Comparison of ENCODE assay signal across 1 cellular context in the genomic region with DNA sequence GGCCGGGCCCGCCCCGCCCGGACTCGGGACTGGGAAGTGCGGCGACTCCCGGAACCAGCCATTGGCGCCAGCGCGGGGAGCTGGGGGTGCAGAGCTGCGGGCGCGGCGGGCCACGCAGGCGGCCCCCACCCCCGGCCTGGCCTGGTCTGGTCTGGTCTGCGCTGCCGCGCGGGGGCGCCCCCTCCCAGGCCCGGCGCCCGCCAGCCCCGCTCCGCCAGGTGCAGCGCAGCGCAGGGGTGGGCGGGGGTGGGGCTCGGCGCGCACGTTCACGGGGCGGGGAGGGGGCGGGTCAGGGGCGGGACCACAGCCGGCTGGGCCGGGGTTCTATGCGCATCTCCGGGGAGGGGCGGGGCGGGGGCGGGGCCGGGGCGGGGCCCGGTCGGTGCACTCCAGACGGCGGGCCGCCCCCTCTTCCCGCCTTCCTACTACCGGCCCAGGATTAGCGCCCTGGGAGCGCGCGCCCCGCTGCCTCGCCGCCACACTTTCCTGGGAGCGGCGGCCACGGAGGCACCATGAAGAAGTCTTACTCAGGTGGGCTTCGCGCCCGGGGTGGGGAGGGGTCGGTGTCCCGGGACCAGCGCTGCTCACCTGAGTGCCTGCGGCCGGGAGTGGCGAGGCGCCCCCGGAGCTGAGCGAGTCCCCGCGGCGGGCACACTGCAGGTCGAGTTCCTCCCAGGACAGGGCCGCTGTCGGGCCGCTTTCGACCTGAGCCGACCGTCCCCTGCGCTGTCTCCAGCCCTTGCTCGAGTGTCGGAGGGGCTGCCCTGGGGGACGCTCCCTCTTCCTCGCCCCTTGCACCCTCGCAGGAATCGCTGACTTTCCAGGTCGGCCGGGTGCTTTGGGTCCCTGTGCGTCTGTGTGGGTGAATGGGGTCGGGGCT.
A peak's percentile ranks its signal among the peaks of the same experiment; 100 is the strongest.
TF ChIP-seq lines count a peak whose summit lies in the region.

No MANE protein-coding gene starts in this region.

TF ChIP-seq in HepG2, 621 proteins besides CTCF, POLR2A, EP300 and RAD21 (continued from another document and continues in another):
- TF ChIP-seq, protein P1, sequence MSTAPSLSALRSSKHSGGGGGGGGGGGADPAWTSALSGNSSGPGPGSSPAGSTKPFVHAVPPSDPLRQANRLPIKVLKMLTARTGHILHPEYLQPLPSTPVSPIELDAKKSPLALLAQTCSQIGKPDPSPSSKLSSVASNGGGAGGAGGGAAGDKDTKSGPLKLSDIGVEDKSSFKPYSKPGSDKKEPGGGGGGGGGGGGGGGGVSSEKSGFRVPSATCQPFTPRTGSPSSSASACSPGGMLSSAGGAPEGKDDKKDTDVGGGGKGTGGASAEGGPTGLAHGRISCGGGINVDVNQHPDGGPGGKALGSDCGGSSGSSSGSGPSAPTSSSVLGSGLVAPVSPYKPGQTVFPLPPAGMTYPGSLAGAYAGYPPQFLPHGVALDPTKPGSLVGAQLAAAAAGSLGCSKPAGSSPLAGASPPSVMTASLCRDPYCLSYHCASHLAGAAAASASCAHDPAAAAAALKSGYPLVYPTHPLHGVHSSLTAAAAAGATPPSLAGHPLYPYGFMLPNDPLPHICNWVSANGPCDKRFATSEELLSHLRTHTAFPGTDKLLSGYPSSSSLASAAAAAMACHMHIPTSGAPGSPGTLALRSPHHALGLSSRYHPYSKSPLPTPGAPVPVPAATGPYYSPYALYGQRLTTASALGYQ (CRISPR knock-in tag; IDR thresholded peaks at IDR 0.05), result peak; percentile 42; the same call in 1 of the 2 replicates
- TF ChIP-seq, protein P2, sequence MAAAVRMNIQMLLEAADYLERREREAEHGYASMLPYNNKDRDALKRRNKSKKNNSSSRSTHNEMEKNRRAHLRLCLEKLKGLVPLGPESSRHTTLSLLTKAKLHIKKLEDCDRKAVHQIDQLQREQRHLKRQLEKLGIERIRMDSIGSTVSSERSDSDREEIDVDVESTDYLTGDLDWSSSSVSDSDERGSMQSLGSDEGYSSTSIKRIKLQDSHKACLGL (CRISPR knock-in tag; IDR thresholded peaks at IDR 0.05), result peak; percentile 88
- TF ChIP-seq ZNF382 (CRISPR knock-in tag; IDR thresholded peaks at IDR 0.05; ENCODE audit: borderline replicate concordance) (no peak), CBX2 (IDR thresholded peaks at IDR 0.05; ENCODE audit: low read depth, low read length) (no peak), CBX2 (CRISPR knock-in tag; IDR thresholded peaks at IDR 0.05; ENCODE audit: low read depth) (no peak), ATF7 (IDR thresholded peaks at IDR 0.05) (no peak), ATF7 (CRISPR knock-in tag; IDR thresholded peaks at IDR 0.05) (peak; percentile 43), CEBPG (CRISPR knock-in tag; IDR thresholded peaks at IDR 0.05) (no peak), GATAD2A (CRISPR knock-in tag; IDR thresholded peaks at IDR 0.05) (no peak; the same call in 1 of the 2 replicates), ZMAT3 (CRISPR knock-in tag; conservative IDR thresholded peaks at IDR 0.05) (peak; percentile 44; the same call in 1 of the 2 replicates), SIN3B (IDR thresholded peaks at IDR 0.05; ENCODE audit: low read length) (no peak), ZNF570 (CRISPR knock-in tag; IDR thresholded peaks at IDR 0.05; ENCODE audit: borderline replicate concordance) (no peak), RNF2 (conservative IDR thresholded peaks at IDR 0.05; ENCODE audit: low read depth) (no peak), HNRNPK (IDR thresholded peaks at IDR 0.05; ENCODE audit: low read depth, low read length, poor library complexity, severe bottlenecking) (peak; percentile 76), ADNP (CRISPR knock-in tag; IDR thresholded peaks at IDR 0.05) (no peak), KDM4B (CRISPR knock-in tag; IDR thresholded peaks at IDR 0.05) (no peak; the same call in 1 of the 2 replicates), ZNF432 (CRISPR knock-in tag; IDR thresholded peaks at IDR 0.05; ENCODE audit: borderline replicate concordance) (no peak), SATB2 (CRISPR knock-in tag; IDR thresholded peaks at IDR 0.05) (no peak), HDAC2 (CRISPR knock-in tag; IDR thresholded peaks at IDR 0.05) (peak; percentile 55; the same call in 1 of the 2 replicates), SNRNP70 (IDR thresholded peaks at IDR 0.05; ENCODE audit: low read depth, low read length) (no peak), TEAD2 (CRISPR knock-in tag; IDR thresholded peaks at IDR 0.05) (no peak), STAT5B (CRISPR knock-in tag; IDR thresholded peaks at IDR 0.05) (no peak), RORA (CRISPR knock-in tag; IDR thresholded peaks at IDR 0.05) (no peak), DNMT3B (CRISPR knock-in tag; conservative IDR thresholded peaks at IDR 0.05) (peak; percentile 66; the same call in 1 of the 2 replicates)
- TF ChIP-seq, protein P3, sequence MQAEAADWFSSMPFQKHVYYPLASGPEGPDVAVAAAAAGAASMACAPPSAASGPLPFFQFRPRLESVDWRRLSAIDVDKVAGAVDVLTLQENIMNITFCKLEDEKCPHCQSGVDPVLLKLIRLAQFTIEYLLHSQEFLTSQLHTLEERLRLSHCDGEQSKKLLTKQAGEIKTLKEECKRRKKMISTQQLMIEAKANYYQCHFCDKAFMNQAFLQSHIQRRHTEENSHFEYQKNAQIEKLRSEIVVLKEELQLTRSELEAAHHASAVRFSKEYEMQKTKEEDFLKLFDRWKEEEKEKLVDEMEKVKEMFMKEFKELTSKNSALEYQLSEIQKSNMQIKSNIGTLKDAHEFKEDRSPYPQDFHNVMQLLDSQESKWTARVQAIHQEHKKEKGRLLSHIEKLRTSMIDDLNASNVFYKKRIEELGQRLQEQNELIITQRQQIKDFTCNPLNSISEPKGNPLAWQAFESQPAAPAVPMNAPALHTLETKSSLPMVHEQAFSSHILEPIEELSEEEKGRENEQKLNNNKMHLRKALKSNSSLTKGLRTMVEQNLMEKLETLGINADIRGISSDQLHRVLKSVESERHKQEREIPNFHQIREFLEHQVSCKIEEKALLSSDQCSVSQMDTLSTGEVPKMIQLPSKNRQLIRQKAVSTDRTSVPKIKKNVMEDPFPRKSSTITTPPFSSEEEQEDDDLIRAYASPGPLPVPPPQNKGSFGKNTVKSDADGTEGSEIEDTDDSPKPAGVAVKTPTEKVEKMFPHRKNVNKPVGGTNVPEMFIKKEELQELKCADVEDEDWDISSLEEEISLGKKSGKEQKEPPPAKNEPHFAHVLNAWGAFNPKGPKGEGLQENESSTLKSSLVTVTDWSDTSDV (CRISPR knock-in tag; IDR thresholded peaks at IDR 0.05), result no peak
- TF ChIP-seq, protein P4, sequence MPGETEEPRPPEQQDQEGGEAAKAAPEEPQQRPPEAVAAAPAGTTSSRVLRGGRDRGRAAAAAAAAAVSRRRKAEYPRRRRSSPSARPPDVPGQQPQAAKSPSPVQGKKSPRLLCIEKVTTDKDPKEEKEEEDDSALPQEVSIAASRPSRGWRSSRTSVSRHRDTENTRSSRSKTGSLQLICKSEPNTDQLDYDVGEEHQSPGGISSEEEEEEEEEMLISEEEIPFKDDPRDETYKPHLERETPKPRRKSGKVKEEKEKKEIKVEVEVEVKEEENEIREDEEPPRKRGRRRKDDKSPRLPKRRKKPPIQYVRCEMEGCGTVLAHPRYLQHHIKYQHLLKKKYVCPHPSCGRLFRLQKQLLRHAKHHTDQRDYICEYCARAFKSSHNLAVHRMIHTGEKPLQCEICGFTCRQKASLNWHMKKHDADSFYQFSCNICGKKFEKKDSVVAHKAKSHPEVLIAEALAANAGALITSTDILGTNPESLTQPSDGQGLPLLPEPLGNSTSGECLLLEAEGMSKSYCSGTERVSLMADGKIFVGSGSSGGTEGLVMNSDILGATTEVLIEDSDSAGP (CRISPR knock-in tag; IDR thresholded peaks at IDR 0.05; ENCODE audit: borderline replicate concordance), result peak; percentile 78
- TF ChIP-seq, protein P5, sequence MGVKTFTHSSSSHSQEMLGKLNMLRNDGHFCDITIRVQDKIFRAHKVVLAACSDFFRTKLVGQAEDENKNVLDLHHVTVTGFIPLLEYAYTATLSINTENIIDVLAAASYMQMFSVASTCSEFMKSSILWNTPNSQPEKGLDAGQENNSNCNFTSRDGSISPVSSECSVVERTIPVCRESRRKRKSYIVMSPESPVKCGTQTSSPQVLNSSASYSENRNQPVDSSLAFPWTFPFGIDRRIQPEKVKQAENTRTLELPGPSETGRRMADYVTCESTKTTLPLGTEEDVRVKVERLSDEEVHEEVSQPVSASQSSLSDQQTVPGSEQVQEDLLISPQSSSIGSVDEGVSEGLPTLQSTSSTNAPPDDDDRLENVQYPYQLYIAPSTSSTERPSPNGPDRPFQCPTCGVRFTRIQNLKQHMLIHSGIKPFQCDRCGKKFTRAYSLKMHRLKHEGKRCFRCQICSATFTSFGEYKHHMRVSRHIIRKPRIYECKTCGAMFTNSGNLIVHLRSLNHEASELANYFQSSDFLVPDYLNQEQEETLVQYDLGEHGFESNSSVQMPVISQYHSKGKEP (CRISPR knock-in tag; IDR thresholded peaks at IDR 0.05), result peak; percentile 54; the same call in 1 of the 2 replicates
- TF ChIP-seq, protein P6, sequence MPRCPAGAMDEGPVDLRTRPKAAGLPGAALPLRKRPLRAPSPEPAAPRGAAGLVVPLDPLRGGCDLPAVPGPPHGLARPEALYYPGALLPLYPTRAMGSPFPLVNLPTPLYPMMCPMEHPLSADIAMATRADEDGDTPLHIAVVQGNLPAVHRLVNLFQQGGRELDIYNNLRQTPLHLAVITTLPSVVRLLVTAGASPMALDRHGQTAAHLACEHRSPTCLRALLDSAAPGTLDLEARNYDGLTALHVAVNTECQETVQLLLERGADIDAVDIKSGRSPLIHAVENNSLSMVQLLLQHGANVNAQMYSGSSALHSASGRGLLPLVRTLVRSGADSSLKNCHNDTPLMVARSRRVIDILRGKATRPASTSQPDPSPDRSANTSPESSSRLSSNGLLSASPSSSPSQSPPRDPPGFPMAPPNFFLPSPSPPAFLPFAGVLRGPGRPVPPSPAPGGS (CRISPR knock-in tag; IDR thresholded peaks at IDR 0.05), result peak; percentile 83
- TF ChIP-seq, protein P7, sequence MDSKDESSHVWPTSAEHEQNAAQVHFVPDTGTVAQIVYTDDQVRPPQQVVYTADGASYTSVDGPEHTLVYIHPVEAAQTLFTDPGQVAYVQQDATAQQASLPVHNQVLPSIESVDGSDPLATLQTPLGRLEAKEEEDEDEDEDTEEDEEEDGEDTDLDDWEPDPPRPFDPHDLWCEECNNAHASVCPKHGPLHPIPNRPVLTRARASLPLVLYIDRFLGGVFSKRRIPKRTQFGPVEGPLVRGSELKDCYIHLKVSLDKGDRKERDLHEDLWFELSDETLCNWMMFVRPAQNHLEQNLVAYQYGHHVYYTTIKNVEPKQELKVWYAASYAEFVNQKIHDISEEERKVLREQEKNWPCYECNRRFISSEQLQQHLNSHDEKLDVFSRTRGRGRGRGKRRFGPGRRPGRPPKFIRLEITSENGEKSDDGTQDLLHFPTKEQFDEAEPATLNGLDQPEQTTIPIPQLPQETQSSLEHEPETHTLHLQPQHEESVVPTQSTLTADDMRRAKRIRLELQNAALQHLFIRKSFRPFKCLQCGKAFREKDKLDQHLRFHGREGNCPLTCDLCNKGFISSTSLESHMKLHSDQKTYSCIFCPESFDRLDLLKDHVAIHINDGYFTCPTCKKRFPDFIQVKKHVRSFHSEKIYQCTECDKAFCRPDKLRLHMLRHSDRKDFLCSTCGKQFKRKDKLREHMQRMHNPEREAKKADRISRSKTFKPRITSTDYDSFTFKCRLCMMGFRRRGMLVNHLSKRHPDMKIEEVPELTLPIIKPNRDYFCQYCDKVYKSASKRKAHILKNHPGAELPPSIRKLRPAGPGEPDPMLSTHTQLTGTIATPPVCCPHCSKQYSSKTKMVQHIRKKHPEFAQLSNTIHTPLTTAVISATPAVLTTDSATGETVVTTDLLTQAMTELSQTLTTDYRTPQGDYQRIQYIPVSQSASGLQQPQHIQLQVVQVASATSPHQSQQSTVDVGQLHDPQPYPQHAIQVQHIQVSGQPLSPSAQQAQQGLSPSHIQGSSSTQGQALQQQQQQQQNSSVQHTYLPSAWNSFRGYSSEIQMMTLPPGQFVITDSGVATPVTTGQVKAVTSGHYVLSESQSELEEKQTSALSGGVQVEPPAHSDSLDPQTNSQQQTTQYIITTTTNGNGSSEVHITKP (CRISPR knock-in tag; IDR thresholded peaks at IDR 0.05; ENCODE audit: low read depth), result peak; percentile 30; the same call in 1 of the 2 replicates
- TF ChIP-seq, protein P8, sequence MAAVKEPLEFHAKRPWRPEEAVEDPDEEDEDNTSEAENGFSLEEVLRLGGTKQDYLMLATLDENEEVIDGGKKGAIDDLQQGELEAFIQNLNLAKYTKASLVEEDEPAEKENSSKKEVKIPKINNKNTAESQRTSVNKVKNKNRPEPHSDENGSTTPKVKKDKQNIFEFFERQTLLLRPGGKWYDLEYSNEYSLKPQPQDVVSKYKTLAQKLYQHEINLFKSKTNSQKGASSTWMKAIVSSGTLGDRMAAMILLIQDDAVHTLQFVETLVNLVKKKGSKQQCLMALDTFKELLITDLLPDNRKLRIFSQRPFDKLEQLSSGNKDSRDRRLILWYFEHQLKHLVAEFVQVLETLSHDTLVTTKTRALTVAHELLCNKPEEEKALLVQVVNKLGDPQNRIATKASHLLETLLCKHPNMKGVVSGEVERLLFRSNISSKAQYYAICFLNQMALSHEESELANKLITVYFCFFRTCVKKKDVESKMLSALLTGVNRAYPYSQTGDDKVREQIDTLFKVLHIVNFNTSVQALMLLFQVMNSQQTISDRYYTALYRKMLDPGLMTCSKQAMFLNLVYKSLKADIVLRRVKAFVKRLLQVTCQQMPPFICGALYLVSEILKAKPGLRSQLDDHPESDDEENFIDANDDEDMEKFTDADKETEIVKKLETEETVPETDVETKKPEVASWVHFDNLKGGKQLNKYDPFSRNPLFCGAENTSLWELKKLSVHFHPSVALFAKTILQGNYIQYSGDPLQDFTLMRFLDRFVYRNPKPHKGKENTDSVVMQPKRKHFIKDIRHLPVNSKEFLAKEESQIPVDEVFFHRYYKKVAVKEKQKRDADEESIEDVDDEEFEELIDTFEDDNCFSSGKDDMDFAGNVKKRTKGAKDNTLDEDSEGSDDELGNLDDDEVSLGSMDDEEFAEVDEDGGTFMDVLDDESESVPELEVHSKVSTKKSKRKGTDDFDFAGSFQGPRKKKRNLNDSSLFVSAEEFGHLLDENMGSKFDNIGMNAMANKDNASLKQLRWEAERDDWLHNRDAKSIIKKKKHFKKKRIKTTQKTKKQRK (IDR thresholded peaks at IDR 0.05; ENCODE audit: low read length), result no peak
- TF ChIP-seq, protein P9, sequence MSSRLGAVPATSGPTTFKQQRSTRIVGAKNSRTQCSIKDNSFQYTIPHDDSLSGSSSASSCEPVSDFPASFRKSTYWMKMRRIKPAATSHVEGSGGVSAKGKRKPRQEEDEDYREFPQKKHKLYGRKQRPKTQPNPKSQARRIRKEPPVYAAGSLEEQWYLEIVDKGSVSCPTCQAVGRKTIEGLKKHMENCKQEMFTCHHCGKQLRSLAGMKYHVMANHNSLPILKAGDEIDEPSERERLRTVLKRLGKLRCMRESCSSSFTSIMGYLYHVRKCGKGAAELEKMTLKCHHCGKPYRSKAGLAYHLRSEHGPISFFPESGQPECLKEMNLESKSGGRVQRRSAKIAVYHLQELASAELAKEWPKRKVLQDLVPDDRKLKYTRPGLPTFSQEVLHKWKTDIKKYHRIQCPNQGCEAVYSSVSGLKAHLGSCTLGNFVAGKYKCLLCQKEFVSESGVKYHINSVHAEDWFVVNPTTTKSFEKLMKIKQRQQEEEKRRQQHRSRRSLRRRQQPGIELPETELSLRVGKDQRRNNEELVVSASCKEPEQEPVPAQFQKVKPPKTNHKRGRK (CRISPR knock-in tag; IDR thresholded peaks at IDR 0.05), result no peak
- TF ChIP-seq, protein P10, sequence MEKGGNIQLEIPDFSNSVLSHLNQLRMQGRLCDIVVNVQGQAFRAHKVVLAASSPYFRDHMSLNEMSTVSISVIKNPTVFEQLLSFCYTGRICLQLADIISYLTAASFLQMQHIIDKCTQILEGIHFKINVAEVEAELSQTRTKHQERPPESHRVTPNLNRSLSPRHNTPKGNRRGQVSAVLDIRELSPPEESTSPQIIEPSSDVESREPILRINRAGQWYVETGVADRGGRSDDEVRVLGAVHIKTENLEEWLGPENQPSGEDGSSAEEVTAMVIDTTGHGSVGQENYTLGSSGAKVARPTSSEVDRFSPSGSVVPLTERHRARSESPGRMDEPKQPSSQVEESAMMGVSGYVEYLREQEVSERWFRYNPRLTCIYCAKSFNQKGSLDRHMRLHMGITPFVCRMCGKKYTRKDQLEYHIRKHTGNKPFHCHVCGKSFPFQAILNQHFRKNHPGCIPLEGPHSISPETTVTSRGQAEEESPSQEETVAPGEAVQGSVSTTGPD (CRISPR knock-in tag; IDR thresholded peaks at IDR 0.05), result no peak
